Comparison of ENCODE assay signal across 21 cellular contexts in the genomic region with DNA sequence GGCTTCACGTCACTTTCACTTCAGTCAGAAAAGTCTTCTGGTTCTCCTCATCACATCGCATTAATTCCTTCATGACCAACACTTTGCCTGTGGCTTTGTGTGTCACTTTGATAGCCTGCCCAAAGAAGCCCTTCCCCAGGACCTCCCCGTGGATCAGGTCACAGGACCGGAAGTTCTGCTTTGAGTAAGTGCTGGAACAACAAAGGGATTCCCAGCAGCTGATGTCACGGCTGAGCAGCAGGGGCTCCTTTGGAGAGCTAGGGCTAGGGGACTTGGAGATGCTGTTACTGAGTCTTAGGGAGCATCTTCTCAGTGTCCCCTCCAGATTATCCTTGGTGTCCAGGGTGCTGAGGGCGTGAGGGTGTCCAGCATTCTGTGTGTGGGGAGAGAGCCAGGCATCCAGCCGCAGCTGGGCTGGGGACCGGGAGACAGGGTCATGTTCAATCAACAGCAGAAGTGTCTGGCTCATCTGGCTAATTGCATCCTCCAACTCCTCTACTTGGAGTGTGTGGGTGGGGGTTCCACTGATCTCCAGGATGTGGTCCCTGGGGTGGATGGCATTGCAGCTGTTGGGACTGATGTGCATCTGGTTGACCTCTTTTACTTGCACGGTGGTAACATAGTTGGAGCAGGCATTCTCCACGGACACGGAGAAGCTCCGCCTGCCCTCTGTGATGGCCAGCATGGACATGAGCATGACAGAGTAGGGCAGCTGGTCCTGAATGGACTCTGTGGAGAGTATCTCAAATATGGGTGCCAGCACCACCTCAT. TPM values are rescaled to one million over a fixed set of nuclear protein-coding genes. Genes with fewer than 3 reads are reported as not detected.
DNase-seq lines count a peak whose midpoint lies in the region; ATAC-seq and TF ChIP-seq lines count a peak whose summit lies in the region.
"Had no signal": no experiment of that assay in that cellular context is flagged by ENCODE, and none has a peak within 500 bp of the region (broad histone marks: within the 10 kb centered on the region; RNA-seq: fewer than 3 reads in every experiment).

No MANE protein-coding gene starts in this region.

- no peak overlapping the region for H2AK9ac ChIP-seq in IMR-90 (replicated peaks; ENCODE audit: low read depth, low read length, poor library complexity)

- H3K27me3 ChIP-seq in IMR-90 (ENCODE audit: control insufficient read depth, insufficient read depth, low read length), result no peaks in the 10 kb centered on the region
- no peaks in the 10 kb centered on the region for H3K27me3 ChIP-seq in left lung
- H3K27me3 ChIP-seq: Peyer's patch, uterus had no signal

- no TSS peak for BruUV-seq in IMR-90 (replicated peaks; lab: Mats Ljungman, UMichigan)

- H4K91ac ChIP-seq in IMR-90 (ENCODE audit: insufficient read depth, low read depth, low read length), result no peak overlapping the region

- POLR2A ChIA-PET in IMR-90 (lab: Charles Lee; ENCODE audit: unreplicated experiment), result no interaction called here

- H3K4me3 ChIP-seq in IMR-90 (ENCODE audit: insufficient read depth, low read depth, low read length), result no peak overlapping the region
- H3K4me3 ChIP-seq in choroid plexus epithelial cell (ENCODE audit: low read depth, low read length), result no peak overlapping the region
- H3K4me3 ChIP-seq in left lung, result no peak overlapping the region
- H3K4me3 ChIP-seq: GM23248, left ventricle myocardium inferior, Peyer's patch, stomach, uterus had no signal

- H3K4ac ChIP-seq in IMR-90 (ENCODE audit: low read depth, low read length), result no peak overlapping the region

- H3K56ac ChIP-seq in IMR-90 (ENCODE audit: extremely low read depth, insufficient read depth, low read length), result no peak overlapping the region

- H4K8ac ChIP-seq in IMR-90 (ENCODE audit: low read depth in 2 of 2, low read length in 2 of 2), result no peak overlapping the region

- H4K20me1 ChIP-seq in IMR-90 (ENCODE audit: insufficient read depth, low read length), result no peaks in the 10 kb centered on the region

- H4K5ac ChIP-seq in IMR-90 (ENCODE audit: low read depth, low read length), result no peak overlapping the region

- H2AK5ac ChIP-seq in IMR-90 (ENCODE audit: low read depth, low read length), result no peak overlapping the region

- no peak for ATAC-seq in IMR-90 (ENCODE audit: low read depth)
- no peak for ATAC-seq in left lung
- ATAC-seq: activated CD8-positive, alpha-beta memory T cell treated with anti-CD3 and anti-CD28 coated beads, Interleukin-2, amount 10 ng/mL, durations not matched to agents 7 days and 5 days had no signal

- H3K36me3 ChIP-seq in IMR-90 (ENCODE audit: control insufficient read depth, insufficient read depth, low read length), result no peaks in the 10 kb centered on the region
- no peaks in the 10 kb centered on the region for H3K36me3 ChIP-seq in left lung
- H3K36me3 ChIP-seq: left ventricle myocardium inferior, Peyer's patch, stomach, uterus had no signal

- no peak overlapping the region for H3K9ac ChIP-seq in IMR-90 (ENCODE audit: low read depth, low read length)
- H3K9ac ChIP-seq: GM23248 had no signal

- no peak overlapping the region for H3K18ac ChIP-seq in IMR-90 (ENCODE audit: low read depth, low read length)

- H3K4me2 ChIP-seq in IMR-90 (ENCODE audit: low read depth, low read length), result no peak overlapping the region

- no peak for TF ChIP-seq RAD21 in IMR-90 (IDR thresholded peaks at IDR 0.05; ENCODE audit: low read length)

- H3K9me1 ChIP-seq in IMR-90 (ENCODE audit: insufficient read depth, low read length), result no peaks in the 10 kb centered on the region

- H3K79me1 ChIP-seq in IMR-90 (ENCODE audit: low read depth in 1 of 2, low read length in 2 of 2), result no peaks in the 10 kb centered on the region

- intact Hi-C loops in IMR-90 (cut with micrococcal nuclease), result no loop called here
- intact Hi-C loops in left lung (cut with DNase I), result no loop called here

- no peak for TF ChIP-seq CTCF in IMR-90 (conservative IDR thresholded peaks at IDR 0.05; ENCODE audit: low read depth, low read length)
- TF ChIP-seq CTCF in choroid plexus epithelial cell (conservative IDR thresholded peaks at IDR 0.05; ENCODE audit: low read depth, low read length), result no peak
- TF ChIP-seq CTCF in left lung (IDR thresholded peaks at IDR 0.05), result no peak

- dilution Hi-C loops in IMR-90 (cut with HindIII; ENCODE audit: low sequenced_read_pairs, unreplicated experiment), result no loop called here

- no peak overlapping the region for H2BK20ac ChIP-seq in IMR-90 (ENCODE audit: low read depth, low read length)

- no peak overlapping the region for H3K23ac ChIP-seq in IMR-90 (ENCODE audit: low read depth, low read length)

- in situ Hi-C loops in IMR-90 (cut with MboI; ENCODE audit: low sequenced_read_pairs), result no loop called here

- H3K4me1 ChIP-seq in IMR-90 (ENCODE audit: control insufficient read depth, insufficient read depth, low read length) (no peaks in the 10 kb centered on the region), left lung (no peaks in the 10 kb centered on the region)
- H3K4me1 ChIP-seq: left ventricle myocardium inferior, Peyer's patch, stomach, uterus had no signal

- CTCF ChIA-PET in IMR-90 (lab: Yijun Ruan, JAX), result no interaction called here

- H3K14ac ChIP-seq in IMR-90 (replicated peaks; ENCODE audit: low read depth, low read length), result no peak overlapping the region

- H3K27ac ChIP-seq in IMR-90 (ENCODE audit: insufficient read depth, low read length) (no peak overlapping the region), left lung (no peak overlapping the region)
- H3K27ac ChIP-seq: GM23248, left ventricle myocardium inferior, Peyer's patch, stomach, uterus had no signal

- H2BK15ac ChIP-seq in IMR-90 (ENCODE audit: low read depth, low read length), result no peak overlapping the region

- no peak overlapping the region for H2BK5ac ChIP-seq in IMR-90 (ENCODE audit: low read depth, low read length, poor library complexity, severe bottlenecking)

- no peak overlapping the region for H2AFZ ChIP-seq in IMR-90 (replicated peaks; ENCODE audit: low read length, poor library complexity)
- H2AFZ ChIP-seq: GM23248 had no signal

- TF ChIP-seq POLR2A in IMR-90 (IDR thresholded peaks at IDR 0.05; ENCODE audit: low read depth, low read length), result no peak

- peak; percentile 23 for DNase-seq in Daoy (ENCODE audit: low read depth)
- DNase-seq in IMR-90, result peak; percentile 5
- peak; percentile 39 for DNase-seq in choroid plexus epithelial cell (ENCODE audit: low read depth)
- peak; percentile 13 for DNase-seq in myocyte (ENCODE audit: low read depth)
- DNase-seq in NK-92 (lab: John Stamatoyannopoulos, UW; ENCODE audit: unreplicated experiment), result no peak
- no peak for DNase-seq in D341Med (ENCODE audit: low spot score)
- no peak for DNase-seq in SW 1271 (lab: John Stamatoyannopoulos, UW)
- no peak for DNase-seq in left lung
- DNase-seq: activated CD4-positive, CD25-positive, alpha-beta regulatory T cell treated with anti-CD3 and anti-CD28 coated beads, Interleukin-2, amount 50 U/mL, for 72 hours; activated CD8-positive, alpha-beta memory T cell treated with anti-CD3 and anti-CD28 coated beads, Interleukin-2, amount 10 ng/mL, durations not matched to agents 7 days and 5 days; activated effector memory CD4-positive, alpha-beta T cell treated with anti-CD3 and anti-CD28 coated beads, Interleukin-2, amount 50 U/mL, for 16 hours; amygdala; GM23248; hippocampal formation; left ventricle myocardium inferior; naive B cell; NCI-H187; NCI-H510A treated with DMSO at 0.1 percent for 48 hours; Peyer's patch; stomach; uterus had no signal

- no peaks in the 10 kb centered on the region for H3K9me3 ChIP-seq in IMR-90 (ENCODE audit: control insufficient read depth, insufficient read depth, low read length)
- H3K9me3 ChIP-seq in left lung, result no peaks in the 10 kb centered on the region
- H3K9me3 ChIP-seq: left ventricle myocardium inferior, Peyer's patch, stomach, uterus had no signal

- H2BK120ac ChIP-seq in IMR-90 (ENCODE audit: low read depth, low read length), result no peak overlapping the region

- 51% methylated on average over 4 of the region's 12 CpGs; no CpG with 5 or more reads in 1 of the 2 experiments for WGBS in IMR-90 (ENCODE audit: extremely low coverage in 2 of 2, insufficient read length in 1 of 2), 2 experiments

TF ChIP-seq in IMR-90, 13 proteins besides CTCF, POLR2A, EP300 and RAD21 (continues in another document):
- TF ChIP-seq RCOR1 (IDR thresholded peaks at IDR 0.05; ENCODE audit: insufficient replicate concordance, low read length) (no peak), CHD1 (IDR thresholded peaks at IDR 0.05; ENCODE audit: low read depth, low read length) (no peak), BHLHE40 (IDR thresholded peaks at IDR 0.05; ENCODE audit: low read depth, low read length) (no peak), MAZ (IDR thresholded peaks at IDR 0.05; ENCODE audit: borderline replicate concordance, low read depth, low read length) (no peak), SMC3 (IDR thresholded peaks at IDR 0.05; ENCODE audit: low read depth, low read length) (no peak), NFE2L2 (IDR thresholded peaks at IDR 0.05; ENCODE audit: low read depth, low read length) (no peak), MAFK (IDR thresholded peaks at IDR 0.05; ENCODE audit: low read depth, low read length) (no peak)
- TF ChIP-seq, protein P1, sequence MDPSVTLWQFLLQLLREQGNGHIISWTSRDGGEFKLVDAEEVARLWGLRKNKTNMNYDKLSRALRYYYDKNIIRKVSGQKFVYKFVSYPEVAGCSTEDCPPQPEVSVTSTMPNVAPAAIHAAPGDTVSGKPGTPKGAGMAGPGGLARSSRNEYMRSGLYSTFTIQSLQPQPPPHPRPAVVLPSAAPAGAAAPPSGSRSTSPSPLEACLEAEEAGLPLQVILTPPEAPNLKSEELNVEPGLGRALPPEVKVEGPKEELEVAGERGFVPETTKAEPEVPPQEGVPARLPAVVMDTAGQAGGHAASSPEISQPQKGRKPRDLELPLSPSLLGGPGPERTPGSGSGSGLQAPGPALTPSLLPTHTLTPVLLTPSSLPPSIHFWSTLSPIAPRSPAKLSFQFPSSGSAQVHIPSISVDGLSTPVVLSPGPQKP (IDR thresholded peaks at IDR 0.05; ENCODE audit: borderline replicate concordance, low read depth, low read length), result no peak

RNA-seq across cellular contexts. Expression of a gene that starts 39.2 kb away (rescaled TPM):
- total RNA-seq in Daoy (2014; rRNA removed; shearing (Covaris generic)), result 0.36 TPM in 1 of 2 replicates, not detected in the other
- total RNA-seq in IMR-90 (2012; rRNA removed), result 1.1 and 1.8 TPM in 2 replicates
- polyA plus RNA-seq in IMR-90 (2012; rRNA removed), result 1.1 and 1.4 TPM in 2 replicates
- 0.36 and 1.1 TPM in 2 replicates for polyA plus RNA-seq in IMR-90 (2012; cell fraction: cytosol; rRNA removed)
- polyA plus RNA-seq in IMR-90 (2012; cell fraction: nucleus; rRNA removed; ENCODE audit: low replicate concordance), result 1.7 and 3.4 TPM in 2 replicates
- total RNA-seq in myocyte, result 16.8 and 18.1 TPM in 2 replicates
- polyA plus RNA-seq in myocyte (2012), result 3.8 TPM
- 10 to 100 TPM in 1 of 2 donors, 1 to 10 TPM in 1; 7.0 to 12.9 TPM for total RNA-seq in left lung
- total RNA-seq: activated CD8-positive, alpha-beta memory T cell treated with anti-CD3 and anti-CD28 coated beads, Interleukin-2, amount 10 ng/mL, durations not matched to agents 7 days and 5 days had no signal

RNA-seq across cellular contexts. Expression of a gene that starts 53.1 kb away (rescaled TPM):
- 25.2 and 32.5 TPM in 2 replicates for total RNA-seq in Daoy (2014; rRNA removed; shearing (Covaris generic))
- 21.3 and 22.2 TPM in 2 replicates for total RNA-seq in IMR-90 (2012; rRNA removed)
- polyA plus RNA-seq in IMR-90 (2012; rRNA removed), result 19.6 TPM in 2 replicates
- polyA plus RNA-seq in IMR-90 (2012; cell fraction: cytosol; rRNA removed), result 8.3 and 13.6 TPM in 2 replicates
- polyA plus RNA-seq in IMR-90 (2012; cell fraction: nucleus; rRNA removed; ENCODE audit: low replicate concordance), result 29.0 and 69.5 TPM in 2 replicates
- total RNA-seq in myocyte, result 19.5 and 31.2 TPM in 2 replicates
- polyA plus RNA-seq in myocyte (2012), result 16.1 TPM
- 10 to 100 TPM; 27.3 to 38.8 TPM for total RNA-seq in left lung

Comparison
In these comparisons a context has a peak if more than half of its experiments do, and no peak if none do; other contexts are left out.
1. DNase-seq: peak in Daoy (single experiment), IMR-90 (single experiment), choroid plexus epithelial cell (single experiment) and myocyte (single experiment); none in NK-92 (single experiment), D341Med (single experiment), SW 1271 (0 of 2) and left lung (0 of 2).